In genomic region chr4:88060431-88060830, GRCh38 we compare ENCODE assay signal across 23 cellular contexts.
"Had no signal": no experiment of that assay in that cellular context is flagged by ENCODE, and none has a peak within 500 bp of the region (broad histone marks: within the 10 kb centered on the region; RNA-seq: fewer than 3 reads in every experiment).

No MANE protein-coding gene starts in this region.

- H3K4me3 Mint-ChIP-seq: immature natural killer cell; naive thymus-derived CD8-positive, alpha-beta T cell; nephron progenitor cell; stimulated activated naive CD8-positive, alpha-beta T cell treated with anti-CD3 and anti-CD28 coated beads, Interleukin-15, amount 100 ng/mL, for 72 hours had no signal

- H3K27me3 Mint-ChIP-seq: naive thymus-derived CD8-positive, alpha-beta T cell; stimulated activated naive CD8-positive, alpha-beta T cell treated with anti-CD3 and anti-CD28 coated beads, Interleukin-15, amount 100 ng/mL, for 72 hours had no signal

- H3K27ac Mint-ChIP-seq: immature natural killer cell; naive thymus-derived CD8-positive, alpha-beta T cell; nephron progenitor cell had no signal

- DNase-seq: effector memory CD4-positive, alpha-beta T cell; hypothalamus; immature natural killer cell; left ventricle myocardium superior; lower lobe of right lung; naive thymus-derived CD8-positive, alpha-beta T cell; nephron progenitor cell; pancreas; right lobe of liver; stimulated activated CD4-positive, alpha-beta T cell treated with anti-CD3 and anti-CD28 coated beads, Interleukin-12 subunit alpha, Interleukin-12 subunit beta, amount 100 ng/mL, for 4 hours; stimulated activated CD4-positive, alpha-beta T cell treated with anti-CD3 and anti-CD28 coated beads, Interleukin-1b, Interleukin-23, amount 100 ng/mL, for 48 hours; stimulated activated CD4-positive, alpha-beta T cell treated with anti-CD3 and anti-CD28 coated beads, Interleukin-4, amount 100 ng/mL, for 1 hour; stimulated activated CD8-positive, alpha-beta memory T cell treated with anti-CD3 and anti-CD28 coated beads, Interleukin-4, amount 100 ng/mL, for 48 hours; stimulated activated naive CD4-positive, alpha-beta T cell; stimulated activated naive CD8-positive, alpha-beta T cell treated with anti-CD3 and anti-CD28 coated beads, Interleukin-15, amount 100 ng/mL, for 72 hours; transverse colon; upper lobe of right lung had no signal

- H3K36me3 ChIP-seq: right lobe of liver had no signal

- H3K9me3 Mint-ChIP-seq: immature natural killer cell; naive thymus-derived CD8-positive, alpha-beta T cell; nephron progenitor cell; stimulated activated naive CD8-positive, alpha-beta T cell treated with anti-CD3 and anti-CD28 coated beads, Interleukin-15, amount 100 ng/mL, for 72 hours had no signal

- H3K27ac ChIP-seq: coronary artery, lower lobe of right lung, pancreas, suprapubic skin, transverse colon, upper lobe of right lung, vagina had no signal

- H3K4me1 ChIP-seq: lower lobe of right lung, pancreas, suprapubic skin, upper lobe of right lung, vagina had no signal

- H3K4me3 ChIP-seq: coronary artery, lower lobe of right lung, pancreas, right lobe of liver, suprapubic skin, transverse colon, upper lobe of right lung, vagina had no signal

- H3K27me3 ChIP-seq: pancreas, right lobe of liver, suprapubic skin, transverse colon, upper lobe of right lung, vagina had no signal

- H3K4me1 Mint-ChIP-seq: immature natural killer cell; naive thymus-derived CD8-positive, alpha-beta T cell; nephron progenitor cell; stimulated activated naive CD8-positive, alpha-beta T cell treated with anti-CD3 and anti-CD28 coated beads, Interleukin-15, amount 100 ng/mL, for 72 hours had no signal

- ATAC-seq: left ventricle myocardium superior; lower lobe of right lung; naive thymus-derived CD8-positive, alpha-beta T cell; pancreas; right lobe of liver; stimulated activated naive CD8-positive, alpha-beta T cell treated with anti-CD3 and anti-CD28 coated beads, Interleukin-15, amount 100 ng/mL, for 72 hours; upper lobe of right lung had no signal

- FAIRE-seq: frontal cortex, keratinocyte, pancreas, small intestine had no signal

- H3K9me3 ChIP-seq: lower lobe of right lung, pancreas, right lobe of liver, suprapubic skin, transverse colon, upper lobe of right lung, vagina had no signal
